In the genomic region with DNA sequence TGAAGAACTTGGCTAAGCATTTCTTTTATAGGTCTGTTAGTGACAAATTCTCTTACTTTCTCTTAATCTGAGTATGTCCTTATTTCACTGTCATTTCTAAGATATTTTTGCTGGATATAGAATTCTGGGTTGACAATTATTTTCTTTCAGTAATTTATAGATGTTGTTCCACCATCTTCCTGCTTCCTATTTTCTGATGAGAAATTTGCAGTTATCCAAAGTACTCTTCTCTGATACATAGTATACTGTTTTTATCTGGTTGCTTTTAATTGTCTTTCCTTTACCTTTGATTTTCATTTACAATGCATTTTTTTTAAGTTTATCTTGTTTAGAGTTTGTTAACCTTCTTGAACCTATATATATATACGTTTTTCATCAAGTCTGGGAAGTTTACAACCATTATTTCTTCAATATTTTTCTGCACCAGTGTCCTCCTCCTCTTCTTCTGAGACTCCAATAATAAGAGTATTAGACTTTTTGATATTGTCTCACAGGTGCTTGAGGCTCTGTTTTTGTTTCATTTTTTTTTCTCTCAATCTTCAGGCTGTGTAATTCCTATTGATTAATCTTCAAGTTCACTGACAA, we compare ENCODE assay signal across 36 cellular contexts.
"Had no signal": no experiment of that assay in that cellular context is flagged by ENCODE, and none has a peak within 500 bp of the region (broad histone marks: within the 10 kb centered on the region; RNA-seq: fewer than 3 reads in every experiment).

No MANE protein-coding gene starts in this region.

- H3K27ac Mint-ChIP-seq: activated B cell treated with CpG ODN at 0.5 μM for 24 hours; activated CD4-positive, alpha-beta memory T cell treated with anti-CD3 and anti-CD28 coated beads for 36 hours; activated CD4-positive, alpha-beta T cell treated with anti-CD3 and anti-CD28 coated beads, Interleukin-2, amount 10 ng/mL, durations not matched to agents 24 days and 14 days; activated CD8-positive, alpha-beta T cell treated with anti-CD3 and anti-CD28 coated beads for 36 hours; activated naive CD4-positive, alpha-beta T cell treated with anti-CD3 and anti-CD28 coated beads, Interleukin-2, amount 10 ng/mL, durations not matched to agents 7 days and 5 days; activated naive CD8-positive, alpha-beta T cell treated with anti-CD3 and anti-CD28 coated beads for 36 hours; activated T-cell treated with anti-CD3 and anti-CD28 coated beads, Interleukin-2, amount 50 U/mL, for 72 hours; activated T-helper 1 cell treated with anti-CD3 and anti-CD28 coated beads, Interleukin-12 subunit alpha, Interleukin-12 subunit beta, Interleukin-2, Interleukin-4 antibody, amounts not matched to agents 30 ng/mL and 10 ng/mL and 1 ng/mL, durations not matched to agents 14 hours and 24 hours and 36 hours; activated T-helper 2 cell treated with anti-CD3 and anti-CD28 coated beads, Interferon-gamma antibody, Interleukin-2, Interleukin-4, amounts not matched to agents 10 μg/mL and 5 μg/mL and 100 μg/mL, durations not matched to agents 14 hours and 24 hours and 36 hours; brain; T-helper 1 cell treated with Interleukin-12 subunit alpha and Interleukin-12 subunit beta and Interleukin-4 antibody, amounts not matched to agents 30 μg/mL and 1 μg/mL, for 36 hours; T-helper 2 cell treated with Interferon-gamma antibody and Interleukin-4, amounts not matched to agents 5 μg/mL and 100 μg/mL, for 36 hours had no signal

- H3K36me3 Mint-ChIP-seq: activated naive CD8-positive, alpha-beta T cell treated with anti-CD3 and anti-CD28 coated beads for 36 hours had no signal

- H3K27me3 Mint-ChIP-seq: activated B cell treated with CpG ODN at 0.5 μM for 24 hours had no signal

- FAIRE-seq: bronchial epithelial cell, TTC549 had no signal

- H3K27ac ChIP-seq: ascending aorta, cardiac muscle cell, VCaP had no signal

- H3K4me3 ChIP-seq: ascending aorta, cardiac muscle cell had no signal

- H3K4me1 Mint-ChIP-seq: brain; central memory CD8-positive, alpha-beta T cell had no signal

- DNase-seq: activated B cell treated with CpG ODN at 0.5 μM for 24 hours; activated CD4-positive, alpha-beta memory T cell treated with anti-CD3 and anti-CD28 coated beads for 36 hours; activated CD4-positive, alpha-beta T cell treated with anti-CD3 and anti-CD28 coated beads for 4 hours; activated CD4-positive, alpha-beta T cell treated with anti-CD3 and anti-CD28 coated beads, Interleukin-2, amount 50 U/mL, for 1 hour; activated CD4-positive, alpha-beta T cell treated with anti-CD3 and anti-CD28 coated beads, Interleukin-2, amount 50 U/mL, for 4 hours; activated CD4-positive, CD25-positive, alpha-beta regulatory T cell treated with anti-CD3 and anti-CD28 coated beads, Interleukin-2, amount 50 U/mL, for 72 hours; activated CD8-positive, alpha-beta memory T cell treated with anti-CD3 and anti-CD28 coated beads, Interleukin-2, amount 50 U/mL, for 4 hours; activated CD8-positive, alpha-beta T cell treated with anti-CD3 and anti-CD28 coated beads for 36 hours; activated effector memory CD4-positive, alpha-beta T cell treated with Interleukin-2 at 50 U/mL for 16 hours; activated gamma-delta T cell; activated naive CD4-positive, alpha-beta T cell treated with anti-CD3 and anti-CD28 coated beads, Interleukin-2, amount 10 ng/mL, durations not matched to agents 7 days and 5 days; activated naive CD4-positive, alpha-beta T cell treated with Interleukin-2 at 50 U/mL for 16 hours; activated naive CD8-positive, alpha-beta T cell treated with anti-CD3 and anti-CD28 coated beads for 36 hours; activated T-cell treated with anti-CD3 and anti-CD28 coated beads for 4 hours; activated T-cell treated with anti-CD3 and anti-CD28 coated beads, Interleukin-2, amount 50 U/mL, for 1 hour; activated T-cell treated with anti-CD3 and anti-CD28 coated beads, Interleukin-2, amount 50 U/mL, for 4 hours; activated T-cell treated with anti-CD3 and anti-CD28 coated beads, Interleukin-2, amount 50 U/mL, for 72 hours; amygdala; anterior cingulate cortex; caudate nucleus; cerebellar nuclear complex; T-helper 1 cell; T-helper 2 cell; T-helper 9 cell had no signal

- H3K27me3 ChIP-seq: ascending aorta had no signal

- ATAC-seq: activated CD8-positive, alpha-beta T cell treated with anti-CD3 and anti-CD28 coated beads for 36 hours; activated T-cell treated with anti-CD3 and anti-CD28 coated beads, Interleukin-2, amount 50 U/mL, for 4 hours; activated T-cell treated with anti-CD3 and anti-CD28 coated beads, Interleukin-2, amount 50 U/mL, for 72 hours had no signal

- H3K36me3 ChIP-seq: ascending aorta, cardiac muscle cell had no signal

- H3K4me3 Mint-ChIP-seq: activated B cell treated with CpG ODN at 0.5 μM for 24 hours; activated CD4-positive, alpha-beta memory T cell treated with anti-CD3 and anti-CD28 coated beads for 36 hours; activated CD4-positive, alpha-beta T cell treated with anti-CD3 and anti-CD28 coated beads, Interleukin-2, amount 10 ng/mL, durations not matched to agents 24 days and 14 days; activated CD8-positive, alpha-beta T cell treated with anti-CD3 and anti-CD28 coated beads for 36 hours; activated naive CD4-positive, alpha-beta T cell treated with anti-CD3 and anti-CD28 coated beads, Interleukin-2, amount 10 ng/mL, durations not matched to agents 7 days and 5 days; activated naive CD8-positive, alpha-beta T cell treated with anti-CD3 and anti-CD28 coated beads for 36 hours; activated T-cell treated with anti-CD3 and anti-CD28 coated beads, Interleukin-2, amount 50 U/mL, for 4 hours; activated T-helper 1 cell treated with anti-CD3 and anti-CD28 coated beads, Interleukin-12 subunit alpha, Interleukin-12 subunit beta, Interleukin-2, Interleukin-4 antibody, amounts not matched to agents 30 ng/mL and 10 ng/mL and 1 ng/mL, durations not matched to agents 14 hours and 24 hours and 36 hours; brain; central memory CD8-positive, alpha-beta T cell; T-helper 1 cell treated with Interleukin-12 subunit alpha and Interleukin-12 subunit beta and Interleukin-4 antibody, amounts not matched to agents 30 μg/mL and 1 μg/mL, for 36 hours; T-helper 2 cell treated with Interferon-gamma antibody and Interleukin-4, amounts not matched to agents 5 μg/mL and 100 μg/mL, for 36 hours had no signal

- H3K4me1 ChIP-seq: ascending aorta had no signal
